In the genomic region with DNA sequence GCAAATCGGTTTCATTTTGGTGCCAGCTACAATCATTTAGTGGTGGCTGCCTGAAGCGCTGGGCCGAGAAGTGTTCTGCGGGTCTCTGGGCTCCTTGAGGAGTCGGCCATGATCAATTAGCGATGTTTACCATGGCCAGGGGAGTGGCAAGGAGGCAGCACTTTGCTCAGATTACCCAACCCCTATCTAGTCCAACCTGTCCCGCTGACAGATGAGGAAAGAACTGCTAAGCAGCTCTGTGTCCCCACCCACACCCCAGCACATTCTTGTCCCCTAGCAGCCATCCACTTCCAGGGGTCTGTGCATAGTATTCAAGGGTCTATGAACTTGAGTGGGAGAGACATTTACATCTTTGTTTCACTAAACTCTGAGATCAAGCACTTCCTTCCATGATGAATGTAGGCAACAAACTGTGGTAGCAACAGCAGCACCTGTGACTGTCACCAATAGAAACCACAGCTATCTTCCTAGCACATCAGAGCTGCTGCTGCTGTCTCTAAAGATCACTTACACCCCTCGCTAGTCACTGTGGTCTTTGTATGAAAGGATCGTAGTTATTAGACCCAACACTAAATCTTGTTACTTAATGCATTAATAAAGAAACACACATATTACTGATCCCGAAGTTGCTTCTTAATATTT, we compare ENCODE assay signal across 15 cellular contexts.
DNase-seq lines count a peak whose midpoint lies in the region; ATAC-seq and TF ChIP-seq lines count a peak whose summit lies in the region.
"Had no signal": no experiment of that assay in that cellular context is flagged by ENCODE, and none has a peak within 500 bp of the region (broad histone marks: within the 10 kb centered on the region; RNA-seq: fewer than 3 reads in every experiment).

No MANE protein-coding gene starts in this region.

- no peak overlapping the region for H3K18ac ChIP-seq in trophoblast cell (ENCODE audit: low read length)

- H3K9me3 ChIP-seq in trophoblast cell (ENCODE audit: insufficient read depth, low read depth, low read length), result no peaks in the 10 kb centered on the region
- H3K9me3 ChIP-seq: body of pancreas, heart left ventricle, left ventricle myocardium inferior, upper lobe of right lung had no signal

- no peak overlapping the region for H3K4me2 ChIP-seq in trophoblast cell (ENCODE audit: low read length)
- H3K4me2 ChIP-seq: smooth muscle cell had no signal

- ATAC-seq in activated CD4-positive, CD25-positive, alpha-beta regulatory T cell treated with anti-CD3 and anti-CD28 coated beads, Interleukin-2, amount 50 U/mL, for 24 hours, result peak; percentile 93 to 96
- peak; percentile 92 for ATAC-seq in activated naive CD8-positive, alpha-beta T cell treated with anti-CD3 and anti-CD28 coated beads, Interleukin-2, amount 50 U/mL, for 24 hours
- ATAC-seq in GM19351 (IDR thresholded peaks at IDR 0.05; ENCODE audit: unreplicated experiment), result no peak
- no peak for ATAC-seq in SK-N-SH treated with all-trans-retinoic acid at 6 μM for 48 hours
- ATAC-seq: body of pancreas, PC-3, upper lobe of right lung had no signal

- H3K27ac Mint-ChIP-seq in T-helper 1 cell treated with Interleukin-12 subunit alpha and Interleukin-12 subunit beta and Interleukin-4 antibody, amounts not matched to agents 30 μg/mL and 1 μg/mL, for 36 hours, result peak overlapping the region; percentile 88
- H3K27ac Mint-ChIP-seq in activated naive CD8-positive, alpha-beta T cell treated with anti-CD3 and anti-CD28 coated beads, Interleukin-2, amount 50 U/mL, for 24 hours, result peak overlapping the region; percentile 84

- H3K36me3 ChIP-seq in trophoblast cell (ENCODE audit: control insufficient read depth in 1 of 2, insufficient read depth in 2 of 2, low read length in 2 of 2), result no peaks in the 10 kb centered on the region
- H3K36me3 ChIP-seq: heart left ventricle, left ventricle myocardium inferior, upper lobe of right lung had no signal

- H4K8ac ChIP-seq in trophoblast cell (ENCODE audit: low read depth, low read length), result no peak overlapping the region

- H3K4ac ChIP-seq in trophoblast cell (ENCODE audit: low read depth, low read length), result no peak overlapping the region

- H3K27me3 ChIP-seq in trophoblast cell (ENCODE audit: insufficient read depth, low read length), result no peaks in the 10 kb centered on the region
- H3K27me3 ChIP-seq: body of pancreas, upper lobe of right lung had no signal

- H3K4me3 ChIP-seq in trophoblast cell (ENCODE audit: low read depth, low read length), result no peak overlapping the region
- H3K4me3 ChIP-seq: body of pancreas, heart left ventricle, left ventricle myocardium inferior, smooth muscle cell, upper lobe of right lung had no signal

- H3K4me1 Mint-ChIP-seq in T-helper 1 cell treated with Interleukin-12 subunit alpha and Interleukin-12 subunit beta and Interleukin-4 antibody, amounts not matched to agents 30 μg/mL and 1 μg/mL, for 36 hours (ENCODE audit: low read depth), result peaks cover 18% of the 10 kb centered on the region
- H3K4me1 Mint-ChIP-seq in activated naive CD8-positive, alpha-beta T cell treated with anti-CD3 and anti-CD28 coated beads, Interleukin-2, amount 50 U/mL, for 24 hours, result peaks cover 38% of the 10 kb centered on the region

- DNase-seq in activated CD4-positive, CD25-positive, alpha-beta regulatory T cell (lab: John Stamatoyannopoulos, UW), result no peak
- DNase-seq in activated naive CD8-positive, alpha-beta T cell treated with anti-CD3 and anti-CD28 coated beads, Interleukin-2, amount 50 U/mL, for 24 hours, result no peak
- peak; percentile 24 to 63 for DNase-seq in trophoblast cell
- DNase-seq in NCI-H2171 (lab: John Stamatoyannopoulos, UW), result no peak
- DNase-seq: PC-3, upper lobe of right lung had no signal

- no peak overlapping the region for H2AK5ac ChIP-seq in trophoblast cell (ENCODE audit: low read length)

- no peaks in the 10 kb centered on the region for H3K79me2 ChIP-seq in trophoblast cell (ENCODE audit: control insufficient read depth, insufficient read depth, low read length, poor library complexity)

- no peak overlapping the region for H2AFZ ChIP-seq in trophoblast cell (ENCODE audit: insufficient read depth, low read length, poor library complexity)

- no peak overlapping the region for H3K23ac ChIP-seq in trophoblast cell (ENCODE audit: low read length)

- H2BK12ac ChIP-seq in trophoblast cell (ENCODE audit: low read length), result no peak overlapping the region

- H4K12ac ChIP-seq in trophoblast cell (ENCODE audit: low read depth, low read length), result no peak overlapping the region

- no peak overlapping the region for H3K14ac ChIP-seq in trophoblast cell (ENCODE audit: low read length)

- H4K91ac ChIP-seq in trophoblast cell (ENCODE audit: low read depth, low read length), result no peak overlapping the region

- peaks cover 5% of the 10 kb centered on the region for H3K79me1 ChIP-seq in trophoblast cell (ENCODE audit: low read length)

- H3K9ac ChIP-seq in trophoblast cell (ENCODE audit: low read length), result no peak overlapping the region

- peaks cover 4% of the 10 kb centered on the region for H3K9me3 Mint-ChIP-seq in T-helper 1 cell treated with Interleukin-12 subunit alpha and Interleukin-12 subunit beta and Interleukin-4 antibody, amounts not matched to agents 30 μg/mL and 1 μg/mL, for 36 hours
- no peaks in the 10 kb centered on the region for H3K9me3 Mint-ChIP-seq in activated naive CD8-positive, alpha-beta T cell treated with anti-CD3 and anti-CD28 coated beads, Interleukin-2, amount 50 U/mL, for 24 hours

- H3K4me1 ChIP-seq in trophoblast cell (ENCODE audit: control insufficient read depth in 1 of 2, insufficient read depth in 2 of 2, low read length in 2 of 2), result peaks cover 9 to 21% of the 10 kb centered on the region in 2 experiments
- H3K4me1 ChIP-seq: left ventricle myocardium inferior, upper lobe of right lung had no signal

- H2BK120ac ChIP-seq in trophoblast cell (ENCODE audit: insufficient read depth, low read length, poor library complexity), result no peak overlapping the region

- H3K27ac ChIP-seq in trophoblast cell (ENCODE audit: low read depth, low read length), result no peak overlapping the region
- H3K27ac ChIP-seq: 22Rv1, left ventricle myocardium inferior, upper lobe of right lung had no signal

- peak overlapping the region; percentile 2 for H3K4me3 Mint-ChIP-seq in T-helper 1 cell treated with Interleukin-12 subunit alpha and Interleukin-12 subunit beta and Interleukin-4 antibody, amounts not matched to agents 30 μg/mL and 1 μg/mL, for 36 hours
- H3K4me3 Mint-ChIP-seq in activated naive CD8-positive, alpha-beta T cell treated with anti-CD3 and anti-CD28 coated beads, Interleukin-2, amount 50 U/mL, for 24 hours, result no peak overlapping the region

- H3K36me3 Mint-ChIP-seq in T-helper 1 cell treated with Interleukin-12 subunit alpha and Interleukin-12 subunit beta and Interleukin-4 antibody, amounts not matched to agents 30 μg/mL and 1 μg/mL, for 36 hours (ENCODE audit: low read depth), result no peaks in the 10 kb centered on the region
- H3K36me3 Mint-ChIP-seq in activated naive CD8-positive, alpha-beta T cell treated with anti-CD3 and anti-CD28 coated beads, Interleukin-2, amount 50 U/mL, for 24 hours (ENCODE audit: low read depth), result no peaks in the 10 kb centered on the region

- WGBS in trophoblast cell (ENCODE audit: extremely low coverage, insufficient coverage, insufficient read length), result no CpG with 5 or more reads among the region's 10 CpGs

- H3K27me3 Mint-ChIP-seq in T-helper 1 cell treated with Interleukin-12 subunit alpha and Interleukin-12 subunit beta and Interleukin-4 antibody, amounts not matched to agents 30 μg/mL and 1 μg/mL, for 36 hours (ENCODE audit: low read depth), result no peaks in the 10 kb centered on the region
- H3K27me3 Mint-ChIP-seq in activated naive CD8-positive, alpha-beta T cell treated with anti-CD3 and anti-CD28 coated beads, Interleukin-2, amount 50 U/mL, for 24 hours, result no peaks in the 10 kb centered on the region

- H2BK5ac ChIP-seq in trophoblast cell (ENCODE audit: low read depth, low read length, poor library complexity), result no peak overlapping the region

TF ChIP-seq in SK-N-SH treated with all-trans-retinoic acid at 6 μM for 48 hours, 23 proteins besides CTCF, POLR2A, EP300 and RAD21:
- TF ChIP-seq ZC3H10 (CRISPR knock-in tag; IDR thresholded peaks at IDR 0.05) (no peak), TCF4 (CRISPR knock-in tag; IDR thresholded peaks at IDR 0.05; ENCODE audit: borderline replicate concordance) (no peak)

Comparison
In these comparisons a context has a peak if more than half of its experiments do, and no peak if none do; other contexts are left out.
1. ATAC-seq: peak in activated CD4-positive, CD25-positive, alpha-beta regulatory T cell treated with anti-CD3 and anti-CD28 coated beads, Interleukin-2, amount 50 U/mL, for 24 hours (2 of 2) and activated naive CD8-positive, alpha-beta T cell treated with anti-CD3 and anti-CD28 coated beads, Interleukin-2, amount 50 U/mL, for 24 hours (single experiment); none in GM19351 (single experiment) and SK-N-SH treated with all-trans-retinoic acid at 6 μM for 48 hours (single experiment).
2. DNase-seq: peak in trophoblast cell (2 of 2); none in activated CD4-positive, CD25-positive, alpha-beta regulatory T cell (0 of 4), activated naive CD8-positive, alpha-beta T cell treated with anti-CD3 and anti-CD28 coated beads, Interleukin-2, amount 50 U/mL, for 24 hours (single experiment) and NCI-H2171 (single experiment).